In the genomic region with DNA sequence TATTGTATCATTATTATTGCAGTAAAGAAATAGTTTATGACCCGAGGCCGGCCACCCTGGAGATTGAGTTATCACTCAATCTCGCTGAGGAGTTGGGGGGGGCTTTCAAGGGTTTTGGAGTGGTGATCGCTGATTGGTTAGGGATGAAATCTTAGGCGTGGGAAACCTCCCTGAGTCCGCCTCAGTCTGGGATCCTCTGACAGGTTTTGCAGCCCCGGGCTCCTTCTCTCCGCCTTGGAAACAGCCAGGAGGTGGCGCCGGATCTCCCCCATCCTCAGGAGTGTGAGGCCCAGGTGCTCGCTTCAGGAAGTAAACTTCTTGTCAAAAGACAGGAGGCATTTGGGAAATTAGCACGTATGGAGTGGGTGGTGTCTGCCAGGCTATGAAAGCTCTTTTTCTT, we compare ENCODE assay signal across 8 cellular contexts. TPM values are rescaled to one million over a fixed set of nuclear protein-coding genes. Genes with fewer than 3 reads are reported as not detected.
DNase-seq lines count a peak whose midpoint lies in the region; ATAC-seq lines count a peak whose summit lies in the region.

No MANE protein-coding gene starts in this region.

- peaks cover 7% of the 10 kb centered on the region for H3K27me3 Mint-ChIP-seq in activated naive CD4-positive, alpha-beta T cell treated with anti-CD3 and anti-CD28 coated beads for 36 hours (ENCODE audit: low read depth)

- DNase-seq in NCI-H2081 (lab: John Stamatoyannopoulos, UW) = peak; percentile 9 to 47
- no peak for DNase-seq in NCI-H2081 treated with DMSO at 0.1 percent for 48 hours (lab: John Stamatoyannopoulos, UW)
- DNase-seq in NCI-H1436 (lab: John Stamatoyannopoulos, UW) = peak; percentile 63
- DNase-seq in activated naive CD4-positive, alpha-beta T cell treated with anti-CD3 and anti-CD28 coated beads for 36 hours = peak; percentile 53
- no peak for DNase-seq in left lobe of liver (ENCODE audit: low spot score)

- no peak overlapping the region for H3K4me3 Mint-ChIP-seq in activated naive CD4-positive, alpha-beta T cell treated with anti-CD3 and anti-CD28 coated beads for 36 hours

- no peak overlapping the region for H3K27ac Mint-ChIP-seq in activated naive CD4-positive, alpha-beta T cell treated with anti-CD3 and anti-CD28 coated beads for 36 hours

- H3K9me3 Mint-ChIP-seq in activated naive CD4-positive, alpha-beta T cell treated with anti-CD3 and anti-CD28 coated beads for 36 hours = no peaks in the 10 kb centered on the region

- intact Hi-C loops in activated naive CD4-positive, alpha-beta T cell treated with anti-CD3 and anti-CD28 coated beads for 36 hours (cut with micrococcal nuclease) = no loop called here

- no peaks in the 10 kb centered on the region for H3K36me3 Mint-ChIP-seq in activated naive CD4-positive, alpha-beta T cell treated with anti-CD3 and anti-CD28 coated beads for 36 hours (ENCODE audit: low read depth)

- ATAC-seq in left lobe of liver = peak; percentile 62
- no peak for ATAC-seq in GM18502 (IDR thresholded peaks at IDR 0.05; ENCODE audit: poor library complexity, unreplicated experiment)
- ATAC-seq in HG03196 (IDR thresholded peaks at IDR 0.05; ENCODE audit: unreplicated experiment) = no peak
- ATAC-seq in GM21825 (IDR thresholded peaks at IDR 0.05; ENCODE audit: unreplicated experiment) = no peak

- peaks cover 4% of the 10 kb centered on the region for H3K4me1 Mint-ChIP-seq in activated naive CD4-positive, alpha-beta T cell treated with anti-CD3 and anti-CD28 coated beads for 36 hours (ENCODE audit: low read depth)

- CTCF ChIA-PET in activated naive CD4-positive, alpha-beta T cell treated with anti-CD3 and anti-CD28 coated beads for 36 hours (lab: Charles Lee) = no interaction called here

RNA-seq across cellular contexts. Expression of gene SEC61A1, which starts 41.1 kb away (rescaled TPM):
- total RNA-seq in activated naive CD4-positive, alpha-beta T cell treated with anti-CD3 and anti-CD28 coated beads for 36 hours = 100 to 1,000 TPM; 115 to 119 TPM
- 152 TPM for total RNA-seq in left lobe of liver

Comparison
In these comparisons a context has a peak if more than half of its experiments do, and no peak if none do; other contexts are left out.
1. DNase-seq: peak in NCI-H2081 (2 of 2), NCI-H1436 (single experiment) and activated naive CD4-positive, alpha-beta T cell treated with anti-CD3 and anti-CD28 coated beads for 36 hours (single experiment); none in NCI-H2081 treated with DMSO at 0.1 percent for 48 hours (single experiment) and left lobe of liver (single experiment).